1 cellular context compared by ENCODE assay signal in the genomic region with DNA sequence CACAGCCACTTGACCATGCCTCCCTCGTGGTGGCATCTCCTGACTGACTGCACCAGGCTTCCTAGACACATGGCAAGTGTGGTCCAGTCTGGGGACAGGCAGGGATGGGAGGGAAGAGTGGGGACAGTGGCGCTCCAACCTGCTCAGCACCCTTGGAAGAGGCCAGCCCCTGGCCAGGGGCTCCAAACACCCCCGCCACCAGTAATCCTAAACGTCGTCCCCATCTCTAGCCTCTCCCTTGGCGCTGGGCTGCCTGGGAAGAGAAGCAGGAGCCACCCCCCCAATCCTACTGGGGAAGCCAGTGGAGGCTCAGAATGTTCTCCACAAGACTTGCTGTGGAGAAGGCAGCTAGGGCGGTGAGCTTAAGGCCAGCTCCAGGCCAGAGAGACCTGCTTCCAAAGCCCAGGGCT.
TF ChIP-seq lines count a peak whose summit lies in the region.

No MANE protein-coding gene starts in this region.

TF ChIP-seq in H1, 55 proteins besides CTCF, POLR2A, EP300 and RAD21:
- TF ChIP-seq KDM1A (IDR thresholded peaks at IDR 0.05; ENCODE audit: borderline replicate concordance, low read length) (no peak), RBBP5 (IDR thresholded peaks at IDR 0.05; ENCODE audit: borderline replicate concordance, low read depth, low read length) (no peak), YY1 (IDR thresholded peaks at IDR 0.05; ENCODE audit: low read depth, low read length) (no peak), CHD1 (IDR thresholded peaks at IDR 0.05; ENCODE audit: low read depth, low read length) (no peak), JUND (IDR thresholded peaks at IDR 0.05; ENCODE audit: low read length) (no peak), SIX5 (IDR thresholded peaks at IDR 0.05; ENCODE audit: low read depth, low read length) (no peak), CHD2 (IDR thresholded peaks at IDR 0.05; ENCODE audit: low read length) (no peak), JUN (IDR thresholded peaks at IDR 0.05; ENCODE audit: low read depth, low read length) (no peak), GTF2F1 (IDR thresholded peaks at IDR 0.05; ENCODE audit: borderline replicate concordance, low read depth, low read length) (no peak), HDAC6 (IDR thresholded peaks at IDR 0.05; ENCODE audit: low read depth, low read length) (no peak), TBP (IDR thresholded peaks at IDR 0.05; ENCODE audit: low read depth, low read length) (no peak), POLR2AphosphoS5 (IDR thresholded peaks at IDR 0.05; ENCODE audit: low read depth, low read length) (no peak; the same call in 1 of the 2 replicates), SP1 (IDR thresholded peaks at IDR 0.05; ENCODE audit: low read depth, low read length) (no peak), RXRA (IDR thresholded peaks at IDR 0.05; ENCODE audit: insufficient read depth, low read depth, low read length) (no peak), GABPA (IDR thresholded peaks at IDR 0.05; ENCODE audit: borderline replicate concordance, insufficient read depth, low read length) (no peak)
- TF ChIP-seq, protein P1, sequence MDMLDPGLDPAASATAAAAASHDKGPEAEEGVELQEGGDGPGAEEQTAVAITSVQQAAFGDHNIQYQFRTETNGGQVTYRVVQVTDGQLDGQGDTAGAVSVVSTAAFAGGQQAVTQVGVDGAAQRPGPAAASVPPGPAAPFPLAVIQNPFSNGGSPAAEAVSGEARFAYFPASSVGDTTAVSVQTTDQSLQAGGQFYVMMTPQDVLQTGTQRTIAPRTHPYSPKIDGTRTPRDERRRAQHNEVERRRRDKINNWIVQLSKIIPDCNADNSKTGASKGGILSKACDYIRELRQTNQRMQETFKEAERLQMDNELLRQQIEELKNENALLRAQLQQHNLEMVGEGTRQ (IDR thresholded peaks at IDR 0.05; ENCODE audit: low read length), result no peak
